11 cellular contexts compared by ENCODE assay signal in the genomic region with DNA sequence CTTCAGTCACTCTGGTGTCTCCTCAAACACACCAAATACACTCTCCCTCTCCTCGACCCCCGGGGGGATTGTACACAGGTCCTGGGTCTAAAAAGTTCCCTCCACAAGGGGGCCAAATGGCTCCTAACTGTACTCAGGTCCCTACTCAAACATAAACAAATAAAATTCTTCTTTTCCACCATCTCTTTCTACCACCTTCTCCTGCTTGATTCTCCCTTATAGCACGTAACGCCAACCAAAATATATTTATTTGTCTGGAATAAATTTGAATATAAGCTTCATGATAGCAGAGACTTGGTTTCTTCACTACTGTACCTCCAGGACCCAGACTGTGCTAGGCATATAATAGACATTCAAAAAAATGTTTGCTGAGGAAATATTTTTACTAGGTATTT. TPM values are rescaled to one million over a fixed set of nuclear protein-coding genes. Genes with fewer than 3 reads are reported as not detected.
DNase-seq lines count a peak whose midpoint lies in the region; ATAC-seq and TF ChIP-seq lines count a peak whose summit lies in the region.
"Had no signal": no experiment of that assay in that cellular context is flagged by ENCODE, and none has a peak within 500 bp of the region (broad histone marks: within the 10 kb centered on the region; RNA-seq: fewer than 3 reads in every experiment).

No MANE protein-coding gene starts in this region.

- H3K27me3 Mint-ChIP-seq in brain: no peaks in the 10 kb centered on the region

- ATAC-seq in GM19468 (IDR thresholded peaks at IDR 0.05; ENCODE audit: extremely low read depth, unreplicated experiment) (peak; percentile 21), HG03103 (IDR thresholded peaks at IDR 0.05; ENCODE audit: low read depth, unreplicated experiment) (peak; percentile 57)
- ATAC-seq: left lung had no signal

- peaks cover 91% of the 10 kb centered on the region for H3K4me1 Mint-ChIP-seq in brain

- TF ChIP-seq CTCF in GM10266 (IDR thresholded peaks at IDR 0.05; ENCODE audit: control insufficient read depth, insufficient read depth, low read depth, missing control alignments) (peak; percentile 37), brain (conservative IDR thresholded peaks at IDR 0.05) (no peak), GM20000 (IDR thresholded peaks at IDR 0.05; ENCODE audit: extremely low read depth, missing control alignments) (no peak)

- H3K36me3 Mint-ChIP-seq in brain: peaks cover 28% of the 10 kb centered on the region

- peak overlapping the region in 2 of 5 experiments; percentile 17 to 41 for H3K4me3 Mint-ChIP-seq in brain

- H3K9me3 Mint-ChIP-seq in brain: peaks cover 0 to 6% (median 0%) of the 10 kb centered on the region in 5 experiments

- DNase-seq in GM10266 (ENCODE audit: extremely low spot score): no peak
- DNase-seq in GM20000 (ENCODE audit: low spot score): no peak
- DNase-seq in NCI-H1105 treated with DMSO at 0.1 percent for 48 hours (lab: John Stamatoyannopoulos, UW): no peak
- DNase-seq in NCI-H187 treated with DMSO at 0.1 percent for 48 hours (lab: John Stamatoyannopoulos, UW): no peak
- no peak for DNase-seq in stimulated activated CD4-positive, alpha-beta T cell treated with anti-CD3 and anti-CD28 coated beads, Interleukin-1b, Interleukin-23, amount 100 ng/mL, for 48 hours
- DNase-seq: activated CD8-positive, alpha-beta memory T cell treated with anti-CD3 and anti-CD28 coated beads for 24 hours; left lung; retina had no signal

- H3K27ac Mint-ChIP-seq in brain: peak overlapping the region in 4 of 5 experiments; percentile 23 to 52 (median 32)

RNA-seq across cellular contexts. Expression of a gene that starts 21.4 kb away (rescaled TPM):
- 15.6 TPM for polyA plus RNA-seq in brain (ENCODE audit: insufficient read depth, low read depth, low replicate concordance)
